1 cellular context compared by ENCODE assay signal in genomic region chr15:57302640-57303257, GRCh38.
TF ChIP-seq lines count a peak whose summit lies in the region.

No MANE protein-coding gene starts in this region.

TF ChIP-seq in GM12878, 131 proteins besides CTCF, POLR2A, EP300 and RAD21:
- TF ChIP-seq HDGF (IDR thresholded peaks at IDR 0.05) (no peak), POLR2AphosphoS2 (IDR thresholded peaks at IDR 0.05; ENCODE audit: low read depth, low read length) (no peak), DPF2 (IDR thresholded peaks at IDR 0.05) (no peak), NR2C2 (IDR thresholded peaks at IDR 0.05; ENCODE audit: borderline replicate concordance, control insufficient read depth, insufficient read length, low read depth) (no peak), BACH1 (IDR thresholded peaks at IDR 0.05; ENCODE audit: borderline replicate concordance) (no peak), EGR1 (IDR thresholded peaks at IDR 0.05; ENCODE audit: borderline replicate concordance in 1 of 2, low read depth in 2 of 2, low read length in 2 of 2) (no peak), RBBP5 (conservative IDR thresholded peaks at IDR 0.05) (no peak), ZNF217 (IDR thresholded peaks at IDR 0.05) (no peak), SREBF2 (IDR thresholded peaks at IDR 0.05; ENCODE audit: low read length) (no peak), E2F4 (IDR thresholded peaks at IDR 0.05; ENCODE audit: low read depth, low read length) (no peak), EZH2 (IDR thresholded peaks at IDR 0.05; ENCODE audit: borderline replicate concordance, control insufficient read depth, low read depth, low read length) (no peak), KDM1A (IDR thresholded peaks at IDR 0.05; ENCODE audit: borderline replicate concordance) (no peak), CHD1 (IDR thresholded peaks at IDR 0.05; ENCODE audit: low read depth, low read length) (no peak), SKIL (IDR thresholded peaks at IDR 0.05; ENCODE audit: low read depth, poor library complexity, severe bottlenecking) (no peak)
